In the genomic region with DNA sequence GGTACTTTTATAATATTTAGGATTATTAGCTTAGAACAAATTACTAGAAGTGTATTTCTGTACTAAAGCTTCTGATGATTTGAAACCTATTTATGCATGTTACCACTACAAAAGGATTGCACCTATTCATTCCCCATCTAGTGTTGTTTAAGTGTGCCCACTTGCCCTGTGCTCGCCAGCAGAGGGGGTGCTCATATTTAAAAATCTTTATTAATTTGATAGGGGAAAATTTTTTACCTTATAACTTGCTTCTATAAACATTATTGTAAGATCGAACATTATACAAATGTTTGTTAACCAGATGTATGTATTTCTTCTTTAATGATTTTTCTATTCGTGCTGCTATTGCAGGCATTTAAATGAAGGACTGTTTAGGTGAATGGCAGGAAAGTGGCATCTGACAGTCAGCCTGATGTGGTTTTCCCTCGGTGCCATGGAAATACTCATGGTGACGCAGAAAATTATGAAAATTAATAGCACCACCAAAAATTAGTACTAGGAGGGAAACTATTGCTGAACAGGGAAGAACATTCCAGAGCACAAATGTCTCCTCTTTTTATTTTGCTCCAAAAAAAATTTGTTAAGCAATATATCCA, we compare ENCODE assay signal across 11 cellular contexts. TPM values are rescaled to one million over a fixed set of nuclear protein-coding genes. Genes with fewer than 3 reads are reported as not detected.
DNase-seq lines count a peak whose midpoint lies in the region; ATAC-seq and TF ChIP-seq lines count a peak whose summit lies in the region.
"Had no signal": no experiment of that assay in that cellular context is flagged by ENCODE, and none has a peak within 500 bp of the region (broad histone marks: within the 10 kb centered on the region; RNA-seq: fewer than 3 reads in every experiment).

No MANE protein-coding gene starts in this region.

- no peak overlapping the region for H3K23ac ChIP-seq in neuronal stem cell (ENCODE audit: low read depth, low read length, poor library complexity)

- no CpG with 5 or more reads among the region's 5 CpGs for WGBS in neuronal stem cell (ENCODE audit: extremely low coverage in 2 of 2, insufficient read length in 2 of 2, insufficient replicate concordance in 1 of 2), 2 donors

- DNase-seq in AG10803 (ENCODE audit: low read depth) (no peak), germinal center (ENCODE audit: low spot score) (peak; percentile 24), neuronal stem cell (ENCODE audit: low spot score) (no peak), HAP-1 (ENCODE audit: low spot score in 2 of 2) (no peak)
- DNase-seq in activated CD4-positive, alpha-beta T cell treated with anti-CD3 and anti-CD28 coated beads for 1 hour = no peak
- DNase-seq: DMS53; NCI-H1694; stimulated activated CD4-positive, alpha-beta T cell treated with anti-CD3 and anti-CD28 coated beads, Interleukin-12 subunit alpha, Interleukin-12 subunit beta, amount 100 ng/mL, for 4 hours had no signal

- H3K4me3 ChIP-seq in AG10803 (ENCODE audit: low read length) = no peak overlapping the region
- H3K4me3 ChIP-seq in SU-DHL-6 (ENCODE audit: insufficient read depth, low read length, poor library complexity, severe bottlenecking) = no peak overlapping the region
- no peak overlapping the region for H3K4me3 ChIP-seq in neuronal stem cell (ENCODE audit: low read length in 2 of 2)
- H3K4me3 ChIP-seq in HAP-1 = no peak overlapping the region

- no peak overlapping the region for H4K91ac ChIP-seq in neuronal stem cell (ENCODE audit: low read depth, low read length, poor library complexity)

- in situ Hi-C loops in HAP-1 (cut with MboI; ENCODE audit: low sequenced_read_pairs) = no loop called here

- H3K9ac ChIP-seq in SU-DHL-6 (ENCODE audit: low read length) (no peak overlapping the region), neuronal stem cell (ENCODE audit: low read depth, low read length, poor library complexity) (no peak overlapping the region)

- no peak overlapping the region for H2BK15ac ChIP-seq in neuronal stem cell (ENCODE audit: low read length)

- TF ChIP-seq CTCF in AG10803 (conservative IDR thresholded peaks at IDR 0.05; ENCODE audit: low read length) (peak; percentile 37), GM12873 (IDR thresholded peaks at IDR 0.05; ENCODE audit: insufficient read depth, low read depth, low read length, missing control alignments) (peak; percentile 4), SU-DHL-6 (IDR thresholded peaks at IDR 0.05; ENCODE audit: insufficient read depth, low read length, poor library complexity, severe bottlenecking) (peak; percentile 83)

- no peaks in the 10 kb centered on the region for H3K79me2 ChIP-seq in SU-DHL-6 (ENCODE audit: insufficient read depth, low read length)

- H3K4me2 ChIP-seq in SU-DHL-6 (ENCODE audit: low read depth, low read length, poor library complexity, severe bottlenecking) (no peak overlapping the region), neuronal stem cell (ENCODE audit: insufficient read depth, low read length, poor library complexity, severe bottlenecking) (no peak overlapping the region)

- H3K27ac ChIP-seq in SU-DHL-6 (ENCODE audit: low read depth, low read length) (no peak overlapping the region), neuronal stem cell (replicated peaks; ENCODE audit: low read length) (no peak overlapping the region)

- H2AFZ ChIP-seq in SU-DHL-6 (ENCODE audit: low read depth, low read length, severe bottlenecking) = no peak overlapping the region
- no peak overlapping the region for H2AFZ ChIP-seq in neuronal stem cell (ENCODE audit: low read length)

- no peaks in the 10 kb centered on the region for H3K4me1 ChIP-seq in neuronal stem cell (ENCODE audit: control insufficient read depth in 2 of 2, insufficient read depth in 1 of 2, low read depth in 1 of 2, low read length in 2 of 2)
- no peaks in the 10 kb centered on the region for H3K4me1 ChIP-seq in HAP-1

- no peaks in the 10 kb centered on the region for H4K20me1 ChIP-seq in SU-DHL-6 (ENCODE audit: low read depth, low read length)

- H2BK12ac ChIP-seq in neuronal stem cell (ENCODE audit: low read length) = no peak overlapping the region

- H3K27me3 ChIP-seq in SU-DHL-6 (ENCODE audit: low read length) (no peaks in the 10 kb centered on the region), neuronal stem cell (ENCODE audit: control insufficient read depth in 3 of 3, insufficient read depth in 3 of 3, low read depth in 1 of 3, low read length in 3 of 3) (peaks cover 0 to 11% (median 0%) of the 10 kb centered on the region in 3 experiments), HAP-1 (ENCODE audit: low read depth) (peaks cover 2% of the 10 kb centered on the region; the same call in 1 of the 2 replicates)

- peaks cover 20% of the 10 kb centered on the region; the same call in 1 of the 2 replicates for H3F3A ChIP-seq in SU-DHL-6 (ENCODE audit: insufficient read depth)

- H3K36me3 ChIP-seq in SU-DHL-6 (ENCODE audit: low read length) (no peaks in the 10 kb centered on the region), neuronal stem cell (replicated peaks in 1 of 2; ENCODE audit: control insufficient read depth in 2 of 2, insufficient read depth in 2 of 2, low read length in 2 of 2) (no peaks in the 10 kb centered on the region), HAP-1 (replicated peaks) (no peaks in the 10 kb centered on the region)

- H3K9me3 ChIP-seq in SU-DHL-6 (ENCODE audit: insufficient read depth, low read length) (no peaks in the 10 kb centered on the region), neuronal stem cell (replicated peaks in 1 of 2; ENCODE audit: control insufficient read depth in 2 of 2, insufficient read depth in 1 of 2, low read depth in 1 of 2, low read length in 2 of 2) (no peaks in the 10 kb centered on the region), HAP-1 (no peaks in the 10 kb centered on the region)

- no peak overlapping the region for H2BK5ac ChIP-seq in neuronal stem cell (ENCODE audit: low read length)

- ATAC-seq in GM18511 (IDR thresholded peaks at IDR 0.05; ENCODE audit: unreplicated experiment) = no peak

- H3K4ac ChIP-seq in neuronal stem cell (ENCODE audit: low read length) = no peak overlapping the region

- no peak overlapping the region for H3K18ac ChIP-seq in neuronal stem cell (ENCODE audit: low read length)

- no peaks in the 10 kb centered on the region for H3K9me2 ChIP-seq in SU-DHL-6 (replicated peaks; ENCODE audit: insufficient read depth, low read length)

- H2AK5ac ChIP-seq in neuronal stem cell (ENCODE audit: low read depth, low read length) = no peak overlapping the region

- no peak overlapping the region for H4K8ac ChIP-seq in neuronal stem cell (ENCODE audit: low read depth, low read length)

- H3K79me1 ChIP-seq in neuronal stem cell (ENCODE audit: low read depth, low read length) = no peaks in the 10 kb centered on the region

- H3K14ac ChIP-seq in neuronal stem cell (ENCODE audit: low read length) = no peak overlapping the region

- no peak overlapping the region for H2BK120ac ChIP-seq in neuronal stem cell (ENCODE audit: low read depth, low read length)

RNA-seq across cellular contexts. Expression of a gene that starts 44.1 kb away (rescaled TPM):
- 0.14 TPM for polyA plus RNA-seq in neuronal stem cell (2013, experiment 1 of 2)
- polyA plus RNA-seq in neuronal stem cell (2013, experiment 2 of 2) = 0.12 TPM

Comparison
In these comparisons a context has a peak if more than half of its experiments do, and no peak if none do; other contexts are left out.
1. CTCF ChIP-seq: peak in every context shown above with its lines; median percentile 83 in SU-DHL-6; 37 in AG10803; 4 in GM12873.